8 cellular contexts compared by ENCODE assay signal in the genomic region with DNA sequence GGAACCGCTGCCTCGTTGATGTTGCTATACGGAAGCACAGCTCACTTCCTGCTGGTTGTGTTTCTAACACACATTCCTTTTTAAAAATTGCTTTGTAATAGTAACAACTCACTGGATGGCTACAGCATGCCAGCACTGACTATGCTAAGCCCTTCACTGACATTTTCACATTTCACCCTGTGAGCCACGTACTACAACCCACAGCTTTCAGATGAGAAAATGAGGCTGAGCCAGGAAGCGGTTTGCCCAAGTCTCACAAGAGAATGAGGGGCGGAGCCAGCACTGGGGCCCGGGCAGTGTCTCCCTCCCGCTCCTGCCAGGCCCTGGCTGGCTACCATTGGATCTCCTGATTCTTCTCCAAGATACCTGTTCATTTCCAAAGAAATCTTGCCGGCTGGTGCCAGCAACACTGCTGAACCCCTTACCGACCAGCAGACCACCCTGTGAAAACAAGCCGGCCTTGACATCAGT. TPM values are rescaled to one million over a fixed set of nuclear protein-coding genes. Genes with fewer than 3 reads are reported as not detected.
A peak's percentile ranks its signal among the peaks of the same experiment; 100 is the strongest.
DNase-seq lines count a peak whose midpoint lies in the region; ATAC-seq and TF ChIP-seq lines count a peak whose summit lies in the region.

No MANE protein-coding gene starts in this region.

- TF ChIP-seq CTCF in GM23338 (conservative IDR thresholded peaks at IDR 0.05; ENCODE audit: low read depth in 2 of 2) = no peak
- no peak for TF ChIP-seq CTCF in coronary artery (IDR thresholded peaks at IDR 0.05)

- peaks cover 9% of the 10 kb centered on the region for H3K27me3 Mint-ChIP-seq in GM23338 (ENCODE audit: insufficient read depth, low read depth, poor library complexity)
- no peaks in the 10 kb centered on the region for H3K27me3 Mint-ChIP-seq in memory B cell

- no peaks in the 10 kb centered on the region for H3K27me3 ChIP-seq in GM23338 (ENCODE audit: insufficient read depth)

- no peaks in the 10 kb centered on the region for H3K36me3 ChIP-seq in GM23338 (ENCODE audit: insufficient read depth)

- peak overlapping the region; percentile 73 for H3K27ac Mint-ChIP-seq in GM23338
- H3K27ac Mint-ChIP-seq in memory B cell = peak overlapping the region; percentile 92

- H3K4me1 ChIP-seq in GM23338 (ENCODE audit: insufficient read depth) = peaks cover 19% of the 10 kb centered on the region

- H3K4me3 Mint-ChIP-seq in GM23338 (no peak overlapping the region), memory B cell (peak overlapping the region; percentile 89)

- H3K27ac ChIP-seq in GM23338 (ENCODE audit: low read depth) = peak overlapping the region; percentile 73; the same call in 1 of the 2 replicates
- H3K27ac ChIP-seq in coronary artery = peak overlapping the region in 1 of 2 donors; percentile 48

- peak overlapping the region; percentile 21 for H3K4me2 ChIP-seq in GM23338

- H3K9me2 ChIP-seq in GM23338 (ENCODE audit: insufficient read depth) = no peaks in the 10 kb centered on the region

- peaks cover 26% of the 10 kb centered on the region for H3K4me1 Mint-ChIP-seq in GM23338
- peaks cover 11% of the 10 kb centered on the region for H3K4me1 Mint-ChIP-seq in memory B cell

- DNase-seq in GM04504 (ENCODE audit: low read depth) = peak; percentile 54
- DNase-seq in GM23338 (ENCODE audit: low spot score) = peak; percentile 76
- peak; percentile 36 for DNase-seq in NCI-H1436 (lab: John Stamatoyannopoulos, UW)
- peak; percentile 83 for DNase-seq in activated CD4-positive, alpha-beta T cell treated with anti-CD3 and anti-CD28 coated beads for 4 hours
- no peak for DNase-seq in coronary artery (ENCODE audit: low spot score)
- DNase-seq in memory B cell (ENCODE audit: low spot score in 2 of 2) = peak; percentile 54 to 55
- DNase-seq in stimulated activated CD8-positive, alpha-beta memory T cell treated with anti-CD3 and anti-CD28 coated beads, Interleukin-15, amount 100 ng/mL, for 1 hour (ENCODE audit: low read depth) = peak; percentile 61
- DNase-seq in NCI-H1694 (lab: John Stamatoyannopoulos, UW) = no peak

- H2AFZ ChIP-seq in GM23338 = peak overlapping the region; percentile 89

- peaks cover 19% of the 10 kb centered on the region for H3K36me3 Mint-ChIP-seq in GM23338 (ENCODE audit: low read depth)
- peaks cover 7% of the 10 kb centered on the region for H3K36me3 Mint-ChIP-seq in memory B cell

- no peaks in the 10 kb centered on the region for H3K79me2 ChIP-seq in GM23338 (replicated peaks; ENCODE audit: insufficient read depth)

- no peaks in the 10 kb centered on the region; the same call in 1 of the 2 replicates for H4K20me1 ChIP-seq in GM23338 (replicated peaks; ENCODE audit: insufficient read depth)

- H3F3A ChIP-seq in GM23338 (replicated peaks; ENCODE audit: low read depth) = no peaks in the 10 kb centered on the region; the same call in 1 of the 2 replicates

- H3K4me3 ChIP-seq in GM23338 (0 out of 2 replicates have a peak overlapping the region, but pooled peaks have one; percentile 14), coronary artery (peak overlapping the region; percentile 40)

- ATAC-seq in GM23338 (peak; percentile 79), memory B cell (ENCODE audit: low read depth) (peak; percentile 97)

- peaks cover 7% of the 10 kb centered on the region for H3K9me3 Mint-ChIP-seq in GM23338
- H3K9me3 Mint-ChIP-seq in memory B cell = peaks cover 2% of the 10 kb centered on the region

TF ChIP-seq in GM23338, 12 proteins besides CTCF, POLR2A, EP300 and RAD21:
- TF ChIP-seq JUNB (IDR thresholded peaks at IDR 0.05; ENCODE audit: unreplicated experiment) (no peak), STAT1 (IDR thresholded peaks at IDR 0.05; ENCODE audit: unreplicated experiment) (no peak), CREB1 (CRISPR knock-in tag; IDR thresholded peaks at IDR 0.05; ENCODE audit: low read depth) (no peak), ZNF114 (CRISPR knock-in tag; IDR thresholded peaks at IDR 0.05) (no peak)

RNA-seq across cellular contexts. Expression of gene FAM78A, which starts 38.3 kb away (rescaled TPM):
- 2.1 and 2.2 TPM in 2 replicates for total RNA-seq in GM23338 (2014; rRNA removed; shearing (Covaris generic))
- polyA plus RNA-seq in GM23338 (2016; fragmentation: Nextera tagmentation; extraction: Ambion mirVana) = 0.57 and 0.75 TPM in 2 replicates

RNA-seq across cellular contexts. Expression of gene PLPP7, which starts 51.6 kb away (rescaled TPM):
- total RNA-seq in GM23338 (2014; rRNA removed; shearing (Covaris generic)) = 2.4 and 4.4 TPM in 2 replicates
- 1.6 and 2.0 TPM in 2 replicates for polyA plus RNA-seq in GM23338 (2016; fragmentation: Nextera tagmentation; extraction: Ambion mirVana)

Comparison
In these comparisons a context has a peak if more than half of its experiments do, and no peak if none do; other contexts are left out.
1. DNase-seq: peak in GM04504 (single experiment), GM23338 (single experiment), NCI-H1436 (single experiment), activated CD4-positive, alpha-beta T cell treated with anti-CD3 and anti-CD28 coated beads for 4 hours (2 of 2), memory B cell (2 of 2) and stimulated activated CD8-positive, alpha-beta memory T cell treated with anti-CD3 and anti-CD28 coated beads, Interleukin-15, amount 100 ng/mL, for 1 hour (single experiment); none in coronary artery (single experiment) and NCI-H1694 (single experiment).